ENCODE assay signal across 18 cellular contexts in the genomic region with DNA sequence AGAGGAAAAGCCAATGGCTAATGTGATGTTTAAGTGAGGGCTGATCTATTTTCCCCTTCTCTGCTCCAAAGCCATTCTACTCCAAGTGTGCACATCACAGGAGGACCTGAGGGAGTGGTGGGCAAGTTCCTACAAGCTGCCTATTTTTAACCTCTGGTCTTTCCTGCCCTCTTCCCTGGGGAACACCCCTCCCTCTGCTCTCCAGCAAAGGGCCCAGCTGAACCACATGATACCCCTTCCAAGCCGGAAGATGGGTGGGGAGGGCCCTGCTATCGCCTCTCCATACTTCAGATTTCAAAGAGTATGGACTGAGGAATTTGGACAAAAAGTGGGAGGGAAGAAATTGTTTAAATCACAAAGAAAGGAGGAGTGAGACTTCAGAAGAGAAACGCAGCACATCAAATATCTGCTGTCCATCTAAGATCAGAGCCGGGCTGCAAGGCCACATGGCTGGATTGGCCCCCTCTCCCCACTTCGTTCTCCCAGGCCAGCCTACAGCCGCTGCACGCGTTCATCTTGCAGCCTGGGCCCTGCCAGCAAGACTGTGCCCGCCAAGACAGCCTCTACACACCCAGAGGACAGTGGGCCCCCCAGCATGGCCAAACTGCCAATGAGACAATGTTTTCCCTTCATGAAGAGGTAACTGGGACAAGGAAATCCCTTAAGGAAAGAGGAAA.
A peak's percentile ranks its signal among the peaks of the same experiment; 100 is the strongest.
DNase-seq lines count a peak whose midpoint lies in the region; ATAC-seq and TF ChIP-seq lines count a peak whose summit lies in the region.
"Had no signal": no experiment of that assay in that cellular context is flagged by ENCODE, and none has a peak within 500 bp of the region (broad histone marks: within the 10 kb centered on the region; RNA-seq: fewer than 3 reads in every experiment).

No MANE protein-coding gene starts in this region.

- peaks cover 27% of the 10 kb centered on the region for H3K9me3 Mint-ChIP-seq in glutamatergic neuron (ENCODE audit: unreplicated experiment)
- no peaks in the 10 kb centered on the region for H3K9me3 Mint-ChIP-seq in stimulated activated effector memory CD8-positive, alpha-beta T cell treated with anti-CD3 and anti-CD28 coated beads, Interleukin-12 subunit alpha, Interleukin-12 subunit beta, amount 100 ng/mL, for 72 hours
- no peaks in the 10 kb centered on the region for H3K9me3 Mint-ChIP-seq in endothelial cell (ENCODE audit: unreplicated experiment)
- H3K9me3 Mint-ChIP-seq: activated naive CD4-positive, alpha-beta T cell treated with anti-CD3 and anti-CD28 coated beads, Interleukin-2, amount 50 U/mL, for 24 hours; naive thymus-derived CD8-positive, alpha-beta T cell; T-helper 1 cell treated with Interleukin-12 subunit alpha and Interleukin-12 subunit beta and Interleukin-4 antibody, amounts not matched to agents 30 μg/mL and 1 μg/mL, for 36 hours had no signal

- ATAC-seq in stimulated activated effector memory CD8-positive, alpha-beta T cell treated with anti-CD3 and anti-CD28 coated beads, Interleukin-12 subunit alpha, Interleukin-12 subunit beta, amount 100 ng/mL, for 72 hours, result no peak
- no peak for ATAC-seq in GM19455 (IDR thresholded peaks at IDR 0.05; ENCODE audit: unreplicated experiment)
- ATAC-seq: naive thymus-derived CD8-positive, alpha-beta T cell; right lobe of liver had no signal

- H3K27ac Mint-ChIP-seq in glutamatergic neuron (ENCODE audit: unreplicated experiment) (peak overlapping the region; percentile 94), endothelial cell (ENCODE audit: unreplicated experiment) (no peak overlapping the region)
- H3K27ac Mint-ChIP-seq in stimulated activated effector memory CD8-positive, alpha-beta T cell treated with anti-CD3 and anti-CD28 coated beads, Interleukin-12 subunit alpha, Interleukin-12 subunit beta, amount 100 ng/mL, for 72 hours, result peak overlapping the region; percentile 45
- H3K27ac Mint-ChIP-seq: activated naive CD4-positive, alpha-beta T cell treated with anti-CD3 and anti-CD28 coated beads, Interleukin-2, amount 50 U/mL, for 24 hours; T-helper 1 cell treated with Interleukin-12 subunit alpha and Interleukin-12 subunit beta and Interleukin-4 antibody, amounts not matched to agents 30 μg/mL and 1 μg/mL, for 36 hours had no signal

- H3K4me3 Mint-ChIP-seq in glutamatergic neuron (ENCODE audit: unreplicated experiment), result peak overlapping the region; percentile 77
- no peak overlapping the region for H3K4me3 Mint-ChIP-seq in stimulated activated effector memory CD8-positive, alpha-beta T cell treated with anti-CD3 and anti-CD28 coated beads, Interleukin-12 subunit alpha, Interleukin-12 subunit beta, amount 100 ng/mL, for 72 hours
- H3K4me3 Mint-ChIP-seq in endothelial cell (ENCODE audit: unreplicated experiment), result no peak overlapping the region
- H3K4me3 Mint-ChIP-seq: activated naive CD4-positive, alpha-beta T cell treated with anti-CD3 and anti-CD28 coated beads, Interleukin-2, amount 50 U/mL, for 24 hours; naive thymus-derived CD8-positive, alpha-beta T cell; T-helper 1 cell treated with Interleukin-12 subunit alpha and Interleukin-12 subunit beta and Interleukin-4 antibody, amounts not matched to agents 30 μg/mL and 1 μg/mL, for 36 hours had no signal

- DNase-seq in NCI-H1436 (lab: John Stamatoyannopoulos, UW), result peak; percentile 9
- DNase-seq in NCI-H1436 treated with DMSO at 0.1 percent for 48 hours (lab: John Stamatoyannopoulos, UW), result no peak
- no peak for DNase-seq in glutamatergic neuron
- DNase-seq in stimulated activated effector memory CD8-positive, alpha-beta T cell treated with anti-CD3 and anti-CD28 coated beads, Interleukin-12 subunit alpha, Interleukin-12 subunit beta, amount 100 ng/mL, for 72 hours (ENCODE audit: low spot score in 2 of 2), result no peak
- DNase-seq in ascending aorta (ENCODE audit: low spot score in 2 of 2), result no peak
- no peak for DNase-seq in endothelial cell (ENCODE audit: low spot score)
- DNase-seq: activated CD4-positive, CD25-positive, alpha-beta regulatory T cell treated with anti-CD3 and anti-CD28 coated beads, Interleukin-2, amount 50 U/mL, for 72 hours; activated CD8-positive, alpha-beta memory T cell treated with anti-CD3 and anti-CD28 coated beads, Interleukin-2, amount 50 U/mL, for 4 hours; naive thymus-derived CD8-positive, alpha-beta T cell; NCI-H510A treated with DMSO at 0.1 percent for 48 hours; PC-9; right lobe of liver; stimulated activated CD4-positive, alpha-beta T cell treated with anti-CD3 and anti-CD28 coated beads, Interleukin-4, amount 100 ng/mL, for 24 hours had no signal

- no peaks in the 10 kb centered on the region for H3K36me3 ChIP-seq in OCI-LY1 (ENCODE audit: insufficient read depth, low read length)
- H3K36me3 ChIP-seq in ascending aorta, result no peaks in the 10 kb centered on the region
- H3K36me3 ChIP-seq: right lobe of liver, vagina had no signal

- H3K4me1 Mint-ChIP-seq in glutamatergic neuron (ENCODE audit: low read depth, unreplicated experiment) (peaks cover 79% of the 10 kb centered on the region), endothelial cell (ENCODE audit: unreplicated experiment) (peaks cover 46% of the 10 kb centered on the region)
- peaks cover 46% of the 10 kb centered on the region for H3K4me1 Mint-ChIP-seq in stimulated activated effector memory CD8-positive, alpha-beta T cell treated with anti-CD3 and anti-CD28 coated beads, Interleukin-12 subunit alpha, Interleukin-12 subunit beta, amount 100 ng/mL, for 72 hours

- H3K9ac ChIP-seq in OCI-LY1 (ENCODE audit: low read length), result no peak overlapping the region

- no peaks in the 10 kb centered on the region for H3K27me3 ChIP-seq in OCI-LY1 (ENCODE audit: insufficient read depth, low read length)
- H3K27me3 ChIP-seq in ascending aorta, result no peaks in the 10 kb centered on the region
- H3K27me3 ChIP-seq: right lobe of liver, vagina had no signal

- peak overlapping the region; percentile 47; the same call in 1 of the 2 replicates for H3K4me2 ChIP-seq in OCI-LY1 (ENCODE audit: low read length)
- H3K4me2 ChIP-seq: PC-9 had no signal

- H4K20me1 ChIP-seq in OCI-LY1 (ENCODE audit: insufficient read depth, low read length), result no peaks in the 10 kb centered on the region

- H3K79me2 ChIP-seq in OCI-LY1 (ENCODE audit: insufficient read depth, low read length), result peaks cover 7% of the 10 kb centered on the region

- no peak for TF ChIP-seq CTCF in OCI-LY1 (IDR thresholded peaks at IDR 0.05; ENCODE audit: low read length)
- TF ChIP-seq CTCF in glutamatergic neuron (IDR thresholded peaks at IDR 0.05; ENCODE audit: partially characterized antibody, unreplicated experiment), result no peak
- no peak for TF ChIP-seq CTCF in ascending aorta (IDR thresholded peaks at IDR 0.05)
- no peak for TF ChIP-seq CTCF in endothelial cell (IDR thresholded peaks at IDR 0.05; ENCODE audit: unreplicated experiment)

- H3K27me3 Mint-ChIP-seq in glutamatergic neuron (ENCODE audit: unreplicated experiment), result peaks cover 8% of the 10 kb centered on the region
- H3K27me3 Mint-ChIP-seq in endothelial cell (ENCODE audit: unreplicated experiment), result peaks cover 2% of the 10 kb centered on the region
- H3K27me3 Mint-ChIP-seq: activated naive CD4-positive, alpha-beta T cell treated with anti-CD3 and anti-CD28 coated beads, Interleukin-2, amount 50 U/mL, for 24 hours; naive thymus-derived CD8-positive, alpha-beta T cell had no signal

- H3K4me3 ChIP-seq in OCI-LY1 (ENCODE audit: low read depth, low read length, poor library complexity, severe bottlenecking) (no peak overlapping the region), ascending aorta (no peak overlapping the region)
- H3K4me3 ChIP-seq: PC-9, right lobe of liver, vagina had no signal

- no peaks in the 10 kb centered on the region for H3F3A ChIP-seq in OCI-LY1 (ENCODE audit: insufficient read depth, low read length)

- H3K36me3 Mint-ChIP-seq in glutamatergic neuron (ENCODE audit: unreplicated experiment), result no peaks in the 10 kb centered on the region
- peaks cover 5% of the 10 kb centered on the region for H3K36me3 Mint-ChIP-seq in stimulated activated effector memory CD8-positive, alpha-beta T cell treated with anti-CD3 and anti-CD28 coated beads, Interleukin-12 subunit alpha, Interleukin-12 subunit beta, amount 100 ng/mL, for 72 hours
- H3K36me3 Mint-ChIP-seq in endothelial cell (ENCODE audit: low read depth, unreplicated experiment), result no peaks in the 10 kb centered on the region
- H3K36me3 Mint-ChIP-seq: activated naive CD4-positive, alpha-beta T cell treated with anti-CD3 and anti-CD28 coated beads, Interleukin-2, amount 50 U/mL, for 24 hours had no signal

- H3K9me3 ChIP-seq in OCI-LY1 (ENCODE audit: low read length) (no peaks in the 10 kb centered on the region), ascending aorta (no peaks in the 10 kb centered on the region)
- H3K9me3 ChIP-seq: right lobe of liver, vagina had no signal

- H3K4me1 ChIP-seq in OCI-LY1 (ENCODE audit: insufficient read depth, low read length, severe bottlenecking) (peaks cover 26% of the 10 kb centered on the region), ascending aorta (peaks cover 22 to 46% of the 10 kb centered on the region in 2 donors)

- intact Hi-C loops in ascending aorta (cut with DNase I), result loop anchor here (2.0 kb wide), 1 partner anchor 72 kb away; no protein-coding TSS in a partner anchor

- H3K27ac ChIP-seq in OCI-LY1 (ENCODE audit: low read depth, low read length, poor library complexity, severe bottlenecking), result no peak overlapping the region
- H3K27ac ChIP-seq in ascending aorta, result peak overlapping the region in 1 of 2 donors; percentile 25
- H3K27ac ChIP-seq: PC-9, right lobe of liver, vagina had no signal

- no peaks in the 10 kb centered on the region for H3K9me2 ChIP-seq in OCI-LY1 (ENCODE audit: low read depth, low read length)

- no peak overlapping the region for H2AFZ ChIP-seq in OCI-LY1 (ENCODE audit: low read length)
- H2AFZ ChIP-seq: PC-9 had no signal
